1 cellular context compared by ENCODE assay signal in the genomic region with DNA sequence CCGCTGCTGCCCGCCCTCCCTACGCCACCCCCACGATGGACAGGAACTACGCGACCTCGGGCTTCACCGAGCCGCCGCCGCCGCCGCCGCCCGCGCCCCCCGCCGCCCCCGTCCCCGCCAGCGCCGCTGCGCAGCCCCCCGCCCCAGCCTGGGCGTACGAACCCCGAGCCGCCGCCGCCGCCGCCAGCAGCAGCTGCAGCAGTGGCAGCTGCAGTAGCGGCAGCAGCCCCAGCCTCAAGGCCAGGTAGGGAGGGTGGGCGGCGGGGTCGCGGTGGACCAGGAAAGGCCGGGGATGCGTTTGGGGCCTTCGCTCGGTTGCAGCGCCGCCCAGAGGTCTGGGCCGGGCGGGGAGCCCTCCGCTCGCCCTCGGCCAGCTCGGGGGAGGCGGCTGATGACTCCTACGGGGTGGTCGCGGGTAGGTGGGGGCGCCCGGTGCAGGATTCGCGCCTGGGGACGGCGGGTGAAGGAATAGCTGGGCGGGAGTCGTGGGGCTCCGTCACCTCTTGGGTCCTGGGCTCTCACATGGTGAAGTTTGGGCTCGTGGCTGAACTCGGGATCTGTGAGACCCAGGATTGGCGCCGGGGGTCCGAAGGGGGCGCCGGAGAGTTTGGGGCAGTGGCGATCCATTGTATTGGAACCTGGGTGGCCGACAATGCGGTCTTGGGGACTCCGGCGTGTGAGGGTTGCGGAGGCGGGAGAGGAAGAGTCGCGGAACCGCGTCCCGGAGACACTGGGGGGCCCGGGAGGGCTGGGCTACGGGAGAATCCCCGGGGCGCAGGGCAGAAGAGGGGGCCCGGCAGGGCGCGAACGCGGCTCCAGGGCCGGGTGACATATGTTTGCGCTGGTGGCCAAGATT.
A peak's percentile ranks its signal among the peaks of the same experiment; 100 is the strongest.
TF ChIP-seq lines count a peak whose summit lies in the region.

No MANE protein-coding gene starts in this region.

TF ChIP-seq in HepG2, 621 proteins besides CTCF, POLR2A, EP300 and RAD21 (continued from another document and continues in another):
- TF ChIP-seq, protein P1, sequence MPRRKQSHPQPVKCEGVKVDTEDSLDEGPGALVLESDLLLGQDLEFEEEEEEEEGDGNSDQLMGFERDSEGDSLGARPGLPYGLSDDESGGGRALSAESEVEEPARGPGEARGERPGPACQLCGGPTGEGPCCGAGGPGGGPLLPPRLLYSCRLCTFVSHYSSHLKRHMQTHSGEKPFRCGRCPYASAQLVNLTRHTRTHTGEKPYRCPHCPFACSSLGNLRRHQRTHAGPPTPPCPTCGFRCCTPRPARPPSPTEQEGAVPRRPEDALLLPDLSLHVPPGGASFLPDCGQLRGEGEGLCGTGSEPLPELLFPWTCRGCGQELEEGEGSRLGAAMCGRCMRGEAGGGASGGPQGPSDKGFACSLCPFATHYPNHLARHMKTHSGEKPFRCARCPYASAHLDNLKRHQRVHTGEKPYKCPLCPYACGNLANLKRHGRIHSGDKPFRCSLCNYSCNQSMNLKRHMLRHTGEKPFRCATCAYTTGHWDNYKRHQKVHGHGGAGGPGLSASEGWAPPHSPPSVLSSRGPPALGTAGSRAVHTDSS (CRISPR knock-in tag; conservative IDR thresholded peaks at IDR 0.05), result no peak
- TF ChIP-seq SAP130 (CRISPR knock-in tag; IDR thresholded peaks at IDR 0.05; ENCODE audit: low read depth) (peak; percentile 47; the same call in 1 of the 2 replicates), KLF6 (CRISPR knock-in tag; IDR thresholded peaks at IDR 0.05) (peak; percentile 71; the same call in 1 of the 2 replicates), WIZ (CRISPR knock-in tag; IDR thresholded peaks at IDR 0.05) (no peak), ZSCAN12 (CRISPR knock-in tag; IDR thresholded peaks at IDR 0.05) (no peak), NONO (IDR thresholded peaks at IDR 0.05) (no peak), NONO (CRISPR knock-in tag; conservative IDR thresholded peaks at IDR 0.05) (peak; percentile 62; the same call in 1 of the 2 replicates), ZC3H4 (CRISPR knock-in tag; IDR thresholded peaks at IDR 0.05; ENCODE audit: borderline replicate concordance) (peak; percentile 28; the same call in 1 of the 2 replicates), ZNF382 (CRISPR knock-in tag; IDR thresholded peaks at IDR 0.05; ENCODE audit: borderline replicate concordance) (no peak), HOXA5 (CRISPR knock-in tag; IDR thresholded peaks at IDR 0.05) (peak; percentile 53; the same call in 1 of the 2 replicates), SOX5 (CRISPR knock-in tag; IDR thresholded peaks at IDR 0.05; ENCODE audit: borderline replicate concordance) (peak; percentile 9; the same call in 1 of the 2 replicates), ATRX (CRISPR knock-in tag; IDR thresholded peaks at IDR 0.05; ENCODE audit: borderline replicate concordance) (no peak), ZKSCAN8 (CRISPR knock-in tag; IDR thresholded peaks at IDR 0.05; ENCODE audit: borderline replicate concordance) (no peak), KMT2A (CRISPR knock-in tag; IDR thresholded peaks at IDR 0.05) (peak; percentile 30; the same call in 1 of the 2 replicates), ELF3 (CRISPR knock-in tag; IDR thresholded peaks at IDR 0.05) (no peak; the same call in 1 of the 2 replicates), SIX4 (CRISPR knock-in tag; IDR thresholded peaks at IDR 0.05) (no peak), SP4 (CRISPR knock-in tag; IDR thresholded peaks at IDR 0.05) (0 out of 2 replicates have a peak, but pooled peaks have one; percentile 58), SRY (CRISPR knock-in tag; IDR thresholded peaks at IDR 0.05) (peak; percentile 32; the same call in 1 of the 2 replicates), TCF12 (IDR thresholded peaks at IDR 0.05) (no peak), TCF12 (CRISPR knock-in tag; IDR thresholded peaks at IDR 0.05) (0 out of 2 replicates have a peak, but pooled peaks have one; percentile 14), TARDBP (CRISPR knock-in tag; IDR thresholded peaks at IDR 0.05) (0 out of 2 replicates have a peak, but pooled peaks have one; percentile 20), ELF4 (CRISPR knock-in tag; IDR thresholded peaks at IDR 0.05; ENCODE audit: borderline replicate concordance) (no peak), MED1 (CRISPR knock-in tag; IDR thresholded peaks at IDR 0.05) (no peak), ZNF234 (CRISPR knock-in tag; conservative IDR thresholded peaks at IDR 0.05) (no peak), FOXA1 (IDR thresholded peaks at IDR 0.05) (no peak), FOXA1 (CRISPR knock-in tag; IDR thresholded peaks at IDR 0.05) (no peak), SALL1 (CRISPR knock-in tag; IDR thresholded peaks at IDR 0.05) (no peak), NPAS2 (CRISPR knock-in tag; IDR thresholded peaks at IDR 0.05; ENCODE audit: borderline replicate concordance) (no peak), ZNF670 (CRISPR knock-in tag; IDR thresholded peaks at IDR 0.05; ENCODE audit: borderline replicate concordance) (no peak), ZNF207 (IDR thresholded peaks at IDR 0.05; ENCODE audit: borderline replicate concordance) (no peak), SATB2 (CRISPR knock-in tag; IDR thresholded peaks at IDR 0.05) (no peak; the same call in 1 of the 2 replicates), TAF15 (IDR thresholded peaks at IDR 0.05; ENCODE audit: low read depth, low read length, poor library complexity, severe bottlenecking) (peak; percentile 59), MTA1 (CRISPR knock-in tag; IDR thresholded peaks at IDR 0.05; ENCODE audit: borderline replicate concordance) (peak; percentile 18; the same call in 1 of the 2 replicates), AHR (CRISPR knock-in tag; IDR thresholded peaks at IDR 0.05) (no peak), HHEX (CRISPR knock-in tag; IDR thresholded peaks at IDR 0.05) (no peak), RFXANK (CRISPR knock-in tag; IDR thresholded peaks at IDR 0.05) (no peak), TMF1 (CRISPR knock-in tag; IDR thresholded peaks at IDR 0.05; ENCODE audit: low read depth) (0 out of 2 replicates have a peak, but pooled peaks have one; percentile 36), KLF16 (CRISPR knock-in tag; IDR thresholded peaks at IDR 0.05) (peak in 1 of 2 experiments; percentile 19; a peak in 1 of 4 replicates), ASH2L (IDR thresholded peaks at IDR 0.05; ENCODE audit: insufficient read length, low read depth, low read length) (peak; percentile 2), TEAD3 (CRISPR knock-in tag; optimal IDR thresholded peaks at IDR 0.05; ENCODE audit: borderline replicate concordance) (no peak), ZBTB7B (CRISPR knock-in tag; IDR thresholded peaks at IDR 0.05) (peak; percentile 93), KLF11 (CRISPR knock-in tag; IDR thresholded peaks at IDR 0.05) (0 out of 2 replicates have a peak, but pooled peaks have one; percentile 24)
- TF ChIP-seq, protein P2, sequence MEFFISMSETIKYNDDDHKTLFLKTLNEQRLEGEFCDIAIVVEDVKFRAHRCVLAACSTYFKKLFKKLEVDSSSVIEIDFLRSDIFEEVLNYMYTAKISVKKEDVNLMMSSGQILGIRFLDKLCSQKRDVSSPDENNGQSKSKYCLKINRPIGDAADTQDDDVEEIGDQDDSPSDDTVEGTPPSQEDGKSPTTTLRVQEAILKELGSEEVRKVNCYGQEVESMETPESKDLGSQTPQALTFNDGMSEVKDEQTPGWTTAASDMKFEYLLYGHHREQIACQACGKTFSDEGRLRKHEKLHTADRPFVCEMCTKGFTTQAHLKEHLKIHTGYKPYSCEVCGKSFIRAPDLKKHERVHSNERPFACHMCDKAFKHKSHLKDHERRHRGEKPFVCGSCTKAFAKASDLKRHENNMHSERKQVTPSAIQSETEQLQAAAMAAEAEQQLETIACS (CRISPR knock-in tag; IDR thresholded peaks at IDR 0.05), result no peak
- TF ChIP-seq, protein P3, sequence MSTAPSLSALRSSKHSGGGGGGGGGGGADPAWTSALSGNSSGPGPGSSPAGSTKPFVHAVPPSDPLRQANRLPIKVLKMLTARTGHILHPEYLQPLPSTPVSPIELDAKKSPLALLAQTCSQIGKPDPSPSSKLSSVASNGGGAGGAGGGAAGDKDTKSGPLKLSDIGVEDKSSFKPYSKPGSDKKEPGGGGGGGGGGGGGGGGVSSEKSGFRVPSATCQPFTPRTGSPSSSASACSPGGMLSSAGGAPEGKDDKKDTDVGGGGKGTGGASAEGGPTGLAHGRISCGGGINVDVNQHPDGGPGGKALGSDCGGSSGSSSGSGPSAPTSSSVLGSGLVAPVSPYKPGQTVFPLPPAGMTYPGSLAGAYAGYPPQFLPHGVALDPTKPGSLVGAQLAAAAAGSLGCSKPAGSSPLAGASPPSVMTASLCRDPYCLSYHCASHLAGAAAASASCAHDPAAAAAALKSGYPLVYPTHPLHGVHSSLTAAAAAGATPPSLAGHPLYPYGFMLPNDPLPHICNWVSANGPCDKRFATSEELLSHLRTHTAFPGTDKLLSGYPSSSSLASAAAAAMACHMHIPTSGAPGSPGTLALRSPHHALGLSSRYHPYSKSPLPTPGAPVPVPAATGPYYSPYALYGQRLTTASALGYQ (CRISPR knock-in tag; IDR thresholded peaks at IDR 0.05), result peak; percentile 23; the same call in 1 of the 2 replicates
- TF ChIP-seq, protein P4, sequence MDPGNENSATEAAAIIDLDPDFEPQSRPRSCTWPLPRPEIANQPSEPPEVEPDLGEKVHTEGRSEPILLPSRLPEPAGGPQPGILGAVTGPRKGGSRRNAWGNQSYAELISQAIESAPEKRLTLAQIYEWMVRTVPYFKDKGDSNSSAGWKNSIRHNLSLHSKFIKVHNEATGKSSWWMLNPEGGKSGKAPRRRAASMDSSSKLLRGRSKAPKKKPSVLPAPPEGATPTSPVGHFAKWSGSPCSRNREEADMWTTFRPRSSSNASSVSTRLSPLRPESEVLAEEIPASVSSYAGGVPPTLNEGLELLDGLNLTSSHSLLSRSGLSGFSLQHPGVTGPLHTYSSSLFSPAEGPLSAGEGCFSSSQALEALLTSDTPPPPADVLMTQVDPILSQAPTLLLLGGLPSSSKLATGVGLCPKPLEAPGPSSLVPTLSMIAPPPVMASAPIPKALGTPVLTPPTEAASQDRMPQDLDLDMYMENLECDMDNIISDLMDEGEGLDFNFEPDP (CRISPR knock-in tag; conservative IDR thresholded peaks at IDR 0.05), result 0 out of 2 replicates have a peak, but pooled peaks have one; percentile 50
- TF ChIP-seq, protein P5, sequence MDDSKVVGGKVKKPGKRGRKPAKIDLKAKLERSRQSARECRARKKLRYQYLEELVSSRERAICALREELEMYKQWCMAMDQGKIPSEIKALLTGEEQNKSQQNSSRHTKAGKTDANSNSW (CRISPR knock-in tag; IDR thresholded peaks at IDR 0.05; ENCODE audit: borderline replicate concordance), result no peak
- TF ChIP-seq, protein P6, sequence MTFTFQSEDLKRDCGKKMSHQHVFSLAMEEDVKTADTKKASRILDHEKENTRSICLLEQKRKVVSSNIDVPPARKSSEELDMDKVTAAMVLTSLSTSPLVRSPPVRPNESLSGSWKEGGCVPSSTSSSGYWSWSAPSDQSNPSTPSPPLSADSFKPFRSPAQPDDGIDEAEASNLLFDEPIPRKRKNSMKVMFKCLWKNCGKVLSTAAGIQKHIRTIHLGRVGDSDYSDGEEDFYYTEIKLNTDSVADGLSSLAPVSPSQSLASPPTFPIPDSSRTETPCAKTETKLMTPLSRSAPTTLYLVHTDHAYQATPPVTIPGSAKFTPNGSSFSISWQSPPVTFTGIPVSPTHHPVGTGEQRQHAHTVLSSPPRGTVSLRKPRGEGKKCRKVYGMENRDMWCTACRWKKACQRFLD (CRISPR knock-in tag; IDR thresholded peaks at IDR 0.05; ENCODE audit: borderline replicate concordance), result no peak
- TF ChIP-seq, protein P7, sequence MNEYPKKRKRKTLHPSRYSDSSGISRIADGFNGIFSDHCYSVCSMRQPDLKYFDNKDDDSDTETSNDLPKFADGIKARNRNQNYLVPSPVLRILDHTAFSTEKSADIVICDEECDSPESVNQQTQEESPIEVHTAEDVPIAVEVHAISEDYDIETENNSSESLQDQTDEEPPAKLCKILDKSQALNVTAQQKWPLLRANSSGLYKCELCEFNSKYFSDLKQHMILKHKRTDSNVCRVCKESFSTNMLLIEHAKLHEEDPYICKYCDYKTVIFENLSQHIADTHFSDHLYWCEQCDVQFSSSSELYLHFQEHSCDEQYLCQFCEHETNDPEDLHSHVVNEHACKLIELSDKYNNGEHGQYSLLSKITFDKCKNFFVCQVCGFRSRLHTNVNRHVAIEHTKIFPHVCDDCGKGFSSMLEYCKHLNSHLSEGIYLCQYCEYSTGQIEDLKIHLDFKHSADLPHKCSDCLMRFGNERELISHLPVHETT (CRISPR knock-in tag; conservative IDR thresholded peaks at IDR 0.05), result no peak
- TF ChIP-seq, protein P8, sequence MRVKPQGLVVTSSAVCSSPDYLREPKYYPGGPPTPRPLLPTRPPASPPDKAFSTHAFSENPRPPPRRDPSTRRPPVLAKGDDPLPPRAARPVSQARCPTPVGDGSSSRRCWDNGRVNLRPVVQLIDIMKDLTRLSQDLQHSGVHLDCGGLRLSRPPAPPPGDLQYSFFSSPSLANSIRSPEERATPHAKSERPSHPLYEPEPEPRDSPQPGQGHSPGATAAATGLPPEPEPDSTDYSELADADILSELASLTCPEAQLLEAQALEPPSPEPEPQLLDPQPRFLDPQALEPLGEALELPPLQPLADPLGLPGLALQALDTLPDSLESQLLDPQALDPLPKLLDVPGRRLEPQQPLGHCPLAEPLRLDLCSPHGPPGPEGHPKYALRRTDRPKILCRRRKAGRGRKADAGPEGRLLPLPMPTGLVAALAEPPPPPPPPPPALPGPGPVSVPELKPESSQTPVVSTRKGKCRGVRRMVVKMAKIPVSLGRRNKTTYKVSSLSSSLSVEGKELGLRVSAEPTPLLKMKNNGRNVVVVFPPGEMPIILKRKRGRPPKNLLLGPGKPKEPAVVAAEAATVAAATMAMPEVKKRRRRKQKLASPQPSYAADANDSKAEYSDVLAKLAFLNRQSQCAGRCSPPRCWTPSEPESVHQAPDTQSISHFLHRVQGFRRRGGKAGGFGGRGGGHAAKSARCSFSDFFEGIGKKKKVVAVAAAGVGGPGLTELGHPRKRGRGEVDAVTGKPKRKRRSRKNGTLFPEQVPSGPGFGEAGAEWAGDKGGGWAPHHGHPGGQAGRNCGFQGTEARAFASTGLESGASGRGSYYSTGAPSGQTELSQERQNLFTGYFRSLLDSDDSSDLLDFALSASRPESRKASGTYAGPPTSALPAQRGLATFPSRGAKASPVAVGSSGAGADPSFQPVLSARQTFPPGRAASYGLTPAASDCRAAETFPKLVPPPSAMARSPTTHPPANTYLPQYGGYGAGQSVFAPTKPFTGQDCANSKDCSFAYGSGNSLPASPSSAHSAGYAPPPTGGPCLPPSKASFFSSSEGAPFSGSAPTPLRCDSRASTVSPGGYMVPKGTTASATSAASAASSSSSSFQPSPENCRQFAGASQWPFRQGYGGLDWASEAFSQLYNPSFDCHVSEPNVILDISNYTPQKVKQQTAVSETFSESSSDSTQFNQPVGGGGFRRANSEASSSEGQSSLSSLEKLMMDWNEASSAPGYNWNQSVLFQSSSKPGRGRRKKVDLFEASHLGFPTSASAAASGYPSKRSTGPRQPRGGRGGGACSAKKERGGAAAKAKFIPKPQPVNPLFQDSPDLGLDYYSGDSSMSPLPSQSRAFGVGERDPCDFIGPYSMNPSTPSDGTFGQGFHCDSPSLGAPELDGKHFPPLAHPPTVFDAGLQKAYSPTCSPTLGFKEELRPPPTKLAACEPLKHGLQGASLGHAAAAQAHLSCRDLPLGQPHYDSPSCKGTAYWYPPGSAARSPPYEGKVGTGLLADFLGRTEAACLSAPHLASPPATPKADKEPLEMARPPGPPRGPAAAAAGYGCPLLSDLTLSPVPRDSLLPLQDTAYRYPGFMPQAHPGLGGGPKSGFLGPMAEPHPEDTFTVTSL (CRISPR knock-in tag; IDR thresholded peaks at IDR 0.05; ENCODE audit: borderline replicate concordance), result no peak
